In the genomic region with DNA sequence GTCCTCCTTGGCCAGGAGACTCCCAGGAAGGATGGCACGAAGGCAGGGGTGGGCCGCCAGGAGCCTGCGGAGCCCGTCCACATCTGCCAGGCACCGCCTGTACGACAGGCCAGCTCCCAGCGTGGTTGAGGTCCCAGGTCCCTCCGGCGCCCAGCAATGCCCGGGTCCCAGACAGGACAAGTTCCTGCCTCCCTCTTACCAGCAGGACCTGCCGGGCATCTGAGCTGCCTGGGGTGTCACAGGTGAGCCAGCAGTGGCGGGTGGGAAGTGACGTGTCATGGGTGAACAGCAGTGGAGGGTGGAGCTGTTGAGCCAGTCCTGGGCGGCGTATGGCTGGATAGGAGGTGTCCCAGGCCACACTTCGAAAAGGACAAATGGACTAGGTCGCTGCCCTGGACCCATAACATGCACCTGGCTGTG, we compare ENCODE assay signal across 1 cellular context.
TF ChIP-seq lines count a peak whose summit lies in the region.

No MANE protein-coding gene starts in this region.

TF ChIP-seq in HEK293T, 16 proteins besides CTCF, POLR2A, EP300 and RAD21:
- no peak for TF ChIP-seq TARDBP (IDR thresholded peaks at IDR 0.05)
TF ChIP-seq in HEK293T: peak in this region for 0.
